In genomic region chr14:102537981-102538597, GRCh38 we compare ENCODE assay signal across 26 cellular contexts.
"Had no signal": no experiment of that assay in that cellular context is flagged by ENCODE, and none has a peak within 500 bp of the region (broad histone marks: within the 10 kb centered on the region; RNA-seq: fewer than 3 reads in every experiment).

No MANE protein-coding gene starts in this region.

- H3K27me3 Mint-ChIP-seq: activated CD4-positive, alpha-beta T cell treated with anti-CD3 and anti-CD28 coated beads for 36 hours had no signal

- H3K36me3 ChIP-seq: colonic mucosa, left ventricle myocardium inferior, ovary, transverse colon, vagina had no signal

- H3K9me3 Mint-ChIP-seq: activated B cell treated with CpG ODN at 0.5 μM for 24 hours; activated naive CD4-positive, alpha-beta T cell treated with anti-CD3 and anti-CD28 coated beads, Interleukin-2, amount 50 U/mL, for 72 hours; activated T-cell treated with anti-CD3 and anti-CD28 coated beads, Interleukin-2, amount 50 U/mL, for 24 hours; activated T-helper 17 cell treated with anti-CD3 and anti-CD28 coated beads, Interleukin-2, amount 50 U/mL, for 72 hours; effector memory CD8-positive, alpha-beta T cell; mesothelial cell of epicardium; naive thymus-derived CD8-positive, alpha-beta T cell; stimulated activated naive B cell treated with anti-CD40 and anti-IgM and Interleukin-4, amounts not matched to agents 10 μg/mL and 1 μg/mL and 100 μg/mL, for 72 hours had no signal

- DNase-seq: activated B cell treated with CpG ODN at 0.5 μM for 24 hours; activated CD4-positive, alpha-beta T cell treated with anti-CD3 and anti-CD28 coated beads for 36 hours; activated CD4-positive, alpha-beta T cell treated with anti-CD3 and anti-CD28 coated beads, Interleukin-2, amount 50 U/mL, for 4 hours; activated CD8-positive, alpha-beta memory T cell treated with anti-CD3 and anti-CD28 coated beads for 24 hours; activated CD8-positive, alpha-beta memory T cell treated with anti-CD3 and anti-CD28 coated beads, Interleukin-2, amount 50 U/mL, for 4 hours; activated T-cell treated with anti-CD3 and anti-CD28 coated beads, Interleukin-2, amount 50 U/mL, for 24 hours; aorta; colonic mucosa; dorsolateral prefrontal cortex; effector memory CD8-positive, alpha-beta T cell; foreskin melanocyte; glutamatergic neuron; hippocampal formation; left ventricle myocardium inferior; naive thymus-derived CD8-positive, alpha-beta T cell; ovary; right cardiac atrium; stimulated activated CD4-positive, alpha-beta T cell treated with anti-CD3 and anti-CD28 coated beads, Interleukin-2, amount 100 ng/mL, for 24 hours; stimulated activated naive B cell treated with anti-CD40 and anti-IgM and Interleukin-4, amounts not matched to agents 10 μg/mL and 1 μg/mL and 100 μg/mL, for 72 hours; transverse colon had no signal

- H3K9me3 ChIP-seq: colonic mucosa, left ventricle myocardium inferior, ovary, transverse colon, vagina had no signal

- H3K4me1 Mint-ChIP-seq: activated CD4-positive, alpha-beta T cell treated with anti-CD3 and anti-CD28 coated beads for 36 hours; activated T-helper 17 cell treated with anti-CD3 and anti-CD28 coated beads, Interleukin-2, amount 50 U/mL, for 72 hours had no signal

- H3K4me1 ChIP-seq: colonic mucosa had no signal

- H3K4me3 Mint-ChIP-seq: activated B cell treated with CpG ODN at 0.5 μM for 24 hours; activated CD4-positive, alpha-beta T cell treated with anti-CD3 and anti-CD28 coated beads for 36 hours; activated T-cell treated with anti-CD3 and anti-CD28 coated beads, Interleukin-2, amount 50 U/mL, for 24 hours; activated T-helper 17 cell treated with anti-CD3 and anti-CD28 coated beads, Interleukin-2, amount 50 U/mL, for 72 hours; effector memory CD8-positive, alpha-beta T cell; mesothelial cell of epicardium; naive thymus-derived CD8-positive, alpha-beta T cell; stimulated activated naive B cell treated with anti-CD40 and anti-IgM and Interleukin-4, amounts not matched to agents 10 μg/mL and 1 μg/mL and 100 μg/mL, for 72 hours had no signal

- ATAC-seq: activated CD4-positive, alpha-beta T cell treated with anti-CD3 and anti-CD28 coated beads for 36 hours; activated naive CD4-positive, alpha-beta T cell treated with anti-CD3 and anti-CD28 coated beads, Interleukin-2, amount 50 U/mL, for 72 hours; activated T-helper 17 cell treated with anti-CD3 and anti-CD28 coated beads, Interleukin-2, amount 50 U/mL, for 72 hours; effector memory CD8-positive, alpha-beta T cell; esophagus mucosa; naive thymus-derived CD8-positive, alpha-beta T cell; right cardiac atrium; stimulated activated naive B cell treated with anti-CD40 and anti-IgM and Interleukin-4, amounts not matched to agents 10 μg/mL and 1 μg/mL and 100 μg/mL, for 72 hours had no signal

- H3K4me3 ChIP-seq: colonic mucosa, dorsolateral prefrontal cortex, left ventricle myocardium inferior, ovary, skin epidermis, transverse colon, vagina had no signal

- H3K27ac ChIP-seq: colonic mucosa, dorsolateral prefrontal cortex, left ventricle myocardium inferior, ovary, skin epidermis, transverse colon, vagina had no signal

- H3K27me3 ChIP-seq: colonic mucosa, ovary, transverse colon, vagina had no signal

- H3K36me3 Mint-ChIP-seq: activated naive CD4-positive, alpha-beta T cell treated with anti-CD3 and anti-CD28 coated beads, Interleukin-2, amount 50 U/mL, for 72 hours; mesothelial cell of epicardium; naive thymus-derived CD8-positive, alpha-beta T cell; stimulated activated naive B cell treated with anti-CD40 and anti-IgM and Interleukin-4, amounts not matched to agents 10 μg/mL and 1 μg/mL and 100 μg/mL, for 72 hours had no signal

- H3K27ac Mint-ChIP-seq: activated B cell treated with CpG ODN at 0.5 μM for 24 hours; activated CD4-positive, alpha-beta T cell treated with anti-CD3 and anti-CD28 coated beads for 36 hours; activated naive CD4-positive, alpha-beta T cell treated with anti-CD3 and anti-CD28 coated beads, Interleukin-2, amount 50 U/mL, for 72 hours; activated T-cell treated with anti-CD3 and anti-CD28 coated beads, Interleukin-2, amount 50 U/mL, for 24 hours; activated T-helper 17 cell treated with anti-CD3 and anti-CD28 coated beads, Interleukin-2, amount 50 U/mL, for 72 hours; effector memory CD8-positive, alpha-beta T cell; mesothelial cell of epicardium; stimulated activated naive B cell treated with anti-CD40 and anti-IgM and Interleukin-4, amounts not matched to agents 10 μg/mL and 1 μg/mL and 100 μg/mL, for 72 hours had no signal
